ENCODE assay signal across 8 cellular contexts in genomic region chr12:57756406-57757341, GRCh38. TPM values are rescaled to one million over a fixed set of nuclear protein-coding genes. Genes with fewer than 3 reads are reported as not detected.
DNase-seq lines count a peak whose midpoint lies in the region; ATAC-seq, FAIRE-seq and TF ChIP-seq lines count a peak whose summit lies in the region.

No MANE protein-coding gene starts in this region.

- intact Hi-C loops in ascending aorta (cut with DNase I), result no loop called here

- DNase-seq in T-helper 1 cell (peak in 4 of 5 donors; percentile 53 to 74 (median 60)), ascending aorta (ENCODE audit: low spot score in 2 of 2) (no peak), left kidney (ENCODE audit: low read depth, low spot score) (peak; percentile 71), HTR-8/SVneo (ENCODE audit: insufficient read length, low spot score) (no peak), NCI-H446 treated with DMSO at 0.1 percent for 48 hours (lab: John Stamatoyannopoulos, UW) (no peak)
- DNase-seq in stimulated activated CD8-positive, alpha-beta memory T cell treated with anti-CD3 and anti-CD28 coated beads, Interleukin-7, amount 100 ng/mL, for 1 hour (ENCODE audit: low read depth in 2 of 2), result peak; percentile 40 to 43

- peaks cover 7% of the 10 kb centered on the region; the same call in 1 of the 2 replicates for H3K4me1 ChIP-seq in ES-I3 (ENCODE audit: insufficient read depth, low read length)
- peaks cover 2 to 17% of the 10 kb centered on the region in 2 donors for H3K4me1 ChIP-seq in ascending aorta

- H3K36me3 ChIP-seq in ES-I3 (ENCODE audit: insufficient read depth, low read length) (no peaks in the 10 kb centered on the region), ascending aorta (peaks cover 7 to 14% of the 10 kb centered on the region in 2 donors)

- H3K9me3 ChIP-seq in ES-I3 (ENCODE audit: control insufficient read depth, insufficient read depth, low read length), result no peaks in the 10 kb centered on the region; the same call in 1 of the 2 replicates
- no peaks in the 10 kb centered on the region for H3K9me3 ChIP-seq in ascending aorta

- H3K27ac ChIP-seq in ascending aorta, result no peak overlapping the region

- H3K9ac ChIP-seq in ES-I3 (ENCODE audit: low read depth, low read length), result peak overlapping the region; percentile 55; the same call in 1 of the 2 replicates

- H3K4me3 ChIP-seq in ascending aorta, result peak overlapping the region in 1 of 2 donors; percentile 93

- ATAC-seq in HG02981 (IDR thresholded peaks at IDR 0.05; ENCODE audit: unreplicated experiment), result peak; percentile 21

- no peaks in the 10 kb centered on the region for H3K27me3 ChIP-seq in ascending aorta

- FAIRE-seq in HTR-8/SVneo (lab: Jason Lieb, UNC), result no peak

- peak in 2 of 3 experiments; percentile 17 to 41 for TF ChIP-seq CTCF in ascending aorta (IDR thresholded peaks at IDR 0.05)

RNA-seq across cellular contexts. Expression of gene MARCHF9, which starts 1.8 kb away (rescaled TPM):
- 8.4 TPM for total RNA-seq in ascending aorta

RNA-seq across cellular contexts. Expression of gene CDK4, which starts 4.6 kb away (rescaled TPM):
- total RNA-seq in ascending aorta, result 82.6 TPM

RNA-seq across cellular contexts. Expression of gene CYP27B1, which starts 10.2 kb away (rescaled TPM):
- total RNA-seq in ascending aorta, result not detected

RNA-seq across cellular contexts. Expression of gene TSPAN31, which starts 11.8 kb away (rescaled TPM):
- total RNA-seq in ascending aorta, result 42.3 TPM

RNA-seq across cellular contexts. Expression of gene METTL1, which starts 15.2 kb away (rescaled TPM):
- total RNA-seq in ascending aorta, result 29.8 TPM

Comparison
In these comparisons a context has a peak if more than half of its experiments do, and no peak if none do; other contexts are left out.
1. DNase-seq: peak in T-helper 1 cell (4 of 5), left kidney (single experiment) and stimulated activated CD8-positive, alpha-beta memory T cell treated with anti-CD3 and anti-CD28 coated beads, Interleukin-7, amount 100 ng/mL, for 1 hour (2 of 2); none in ascending aorta (0 of 2), HTR-8/SVneo (single experiment) and NCI-H446 treated with DMSO at 0.1 percent for 48 hours (single experiment).